ENCODE assay signal across 15 cellular contexts in the genomic region with DNA sequence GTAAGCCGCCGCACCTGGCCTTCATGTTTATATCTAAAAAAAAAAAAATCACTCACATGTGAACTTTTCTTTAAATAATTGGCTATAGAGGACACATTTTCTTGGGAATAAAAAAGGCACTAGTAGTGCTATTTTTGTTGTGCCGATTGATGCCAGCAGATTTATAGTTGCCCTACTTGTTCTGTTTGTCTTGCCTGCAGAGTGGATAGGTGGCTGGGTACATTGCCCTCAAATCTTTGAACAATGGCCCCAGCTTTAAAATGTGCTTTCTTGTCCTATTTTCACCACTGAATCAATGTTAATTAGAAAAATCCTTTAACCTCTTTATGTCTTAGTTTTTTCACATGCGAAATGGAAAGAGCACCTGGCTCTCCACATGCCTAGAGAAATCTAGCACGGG.
"Had no signal": no experiment of that assay in that cellular context is flagged by ENCODE, and none has a peak within 500 bp of the region (broad histone marks: within the 10 kb centered on the region; RNA-seq: fewer than 3 reads in every experiment).

No MANE protein-coding gene starts in this region.

- H3K27me3 ChIP-seq: breast epithelium, esophagus squamous epithelium, tibial nerve had no signal

- H3K36me3 ChIP-seq: breast epithelium, esophagus squamous epithelium, tibial nerve had no signal

- DNase-seq: activated CD4-positive, alpha-beta memory T cell treated with anti-CD3 and anti-CD28 coated beads for 36 hours; activated CD4-positive, alpha-beta T cell treated with anti-CD3 and anti-CD28 coated beads for 36 hours; activated naive CD4-positive, alpha-beta T cell treated with Interleukin-2 at 50 U/mL for 16 hours; activated naive CD8-positive, alpha-beta T cell treated with anti-CD3 and anti-CD28 coated beads, Interleukin-2, amount 50 U/mL, for 24 hours; activated T-cell treated with anti-CD3 and anti-CD28 coated beads for 4 hours; aorta; effector CD8-positive, alpha-beta T cell; esophagus squamous epithelium; retina; stimulated activated CD4-positive, alpha-beta T cell treated with anti-CD3 and anti-CD28 coated beads, Interleukin-12 subunit alpha, Interleukin-12 subunit beta, amount 100 ng/mL, for 4 hours; stimulated activated CD4-positive, alpha-beta T cell treated with anti-CD3 and anti-CD28 coated beads, Interleukin-1b, Interleukin-23, amount 100 ng/mL, for 48 hours; stimulated activated naive CD4-positive, alpha-beta T cell treated with Interleukin-2 at 50 U/mL for 16 hours had no signal

- H3K4me3 ChIP-seq: breast epithelium, esophagus squamous epithelium, lung, tibial nerve had no signal

- H3K9me3 ChIP-seq: breast epithelium, esophagus squamous epithelium, tibial nerve had no signal

- H3K27ac ChIP-seq: esophagus squamous epithelium had no signal
